Comparison of ENCODE assay signal across 1 cellular context in the genomic region with DNA sequence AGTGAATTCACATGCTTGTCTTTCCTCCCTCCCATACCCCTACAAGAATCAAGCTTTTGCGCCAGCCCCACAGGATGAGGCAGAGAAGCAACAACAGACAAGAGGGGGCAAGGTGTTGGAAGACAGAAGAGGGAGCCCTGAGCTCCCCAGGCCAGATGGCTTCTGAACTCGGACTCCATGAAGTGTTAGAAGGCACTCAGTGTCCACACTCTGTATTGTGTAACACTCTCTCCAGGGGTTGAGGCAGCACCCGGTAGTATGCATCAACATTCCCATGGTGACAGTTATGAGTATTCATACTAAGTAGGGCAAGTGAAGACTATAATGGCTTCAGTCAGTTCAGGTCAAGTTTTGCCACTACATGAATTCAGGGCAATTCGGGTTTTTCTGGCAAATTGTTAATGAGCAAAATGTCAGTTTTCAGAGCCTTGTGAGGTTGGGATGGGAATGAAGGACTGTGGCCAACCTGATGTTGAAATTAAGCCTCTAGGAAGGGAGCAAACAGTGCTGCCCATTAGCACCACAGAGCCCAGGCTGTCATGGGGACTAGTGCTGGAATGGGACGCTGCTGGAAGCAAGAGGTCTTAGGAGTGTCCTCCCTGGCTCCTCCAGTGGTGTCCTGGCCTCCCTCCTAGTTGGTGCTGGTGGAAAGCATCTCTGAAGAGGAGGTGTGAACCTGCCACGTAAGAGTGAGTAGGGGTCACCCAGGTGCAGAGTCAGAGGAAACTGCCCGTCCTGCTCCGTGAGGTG.
TF ChIP-seq lines count a peak whose summit lies in the region.

No MANE protein-coding gene starts in this region.

TF ChIP-seq in H1, 55 proteins besides CTCF, POLR2A, EP300 and RAD21 (continued from another document):
- TF ChIP-seq, protein P1, sequence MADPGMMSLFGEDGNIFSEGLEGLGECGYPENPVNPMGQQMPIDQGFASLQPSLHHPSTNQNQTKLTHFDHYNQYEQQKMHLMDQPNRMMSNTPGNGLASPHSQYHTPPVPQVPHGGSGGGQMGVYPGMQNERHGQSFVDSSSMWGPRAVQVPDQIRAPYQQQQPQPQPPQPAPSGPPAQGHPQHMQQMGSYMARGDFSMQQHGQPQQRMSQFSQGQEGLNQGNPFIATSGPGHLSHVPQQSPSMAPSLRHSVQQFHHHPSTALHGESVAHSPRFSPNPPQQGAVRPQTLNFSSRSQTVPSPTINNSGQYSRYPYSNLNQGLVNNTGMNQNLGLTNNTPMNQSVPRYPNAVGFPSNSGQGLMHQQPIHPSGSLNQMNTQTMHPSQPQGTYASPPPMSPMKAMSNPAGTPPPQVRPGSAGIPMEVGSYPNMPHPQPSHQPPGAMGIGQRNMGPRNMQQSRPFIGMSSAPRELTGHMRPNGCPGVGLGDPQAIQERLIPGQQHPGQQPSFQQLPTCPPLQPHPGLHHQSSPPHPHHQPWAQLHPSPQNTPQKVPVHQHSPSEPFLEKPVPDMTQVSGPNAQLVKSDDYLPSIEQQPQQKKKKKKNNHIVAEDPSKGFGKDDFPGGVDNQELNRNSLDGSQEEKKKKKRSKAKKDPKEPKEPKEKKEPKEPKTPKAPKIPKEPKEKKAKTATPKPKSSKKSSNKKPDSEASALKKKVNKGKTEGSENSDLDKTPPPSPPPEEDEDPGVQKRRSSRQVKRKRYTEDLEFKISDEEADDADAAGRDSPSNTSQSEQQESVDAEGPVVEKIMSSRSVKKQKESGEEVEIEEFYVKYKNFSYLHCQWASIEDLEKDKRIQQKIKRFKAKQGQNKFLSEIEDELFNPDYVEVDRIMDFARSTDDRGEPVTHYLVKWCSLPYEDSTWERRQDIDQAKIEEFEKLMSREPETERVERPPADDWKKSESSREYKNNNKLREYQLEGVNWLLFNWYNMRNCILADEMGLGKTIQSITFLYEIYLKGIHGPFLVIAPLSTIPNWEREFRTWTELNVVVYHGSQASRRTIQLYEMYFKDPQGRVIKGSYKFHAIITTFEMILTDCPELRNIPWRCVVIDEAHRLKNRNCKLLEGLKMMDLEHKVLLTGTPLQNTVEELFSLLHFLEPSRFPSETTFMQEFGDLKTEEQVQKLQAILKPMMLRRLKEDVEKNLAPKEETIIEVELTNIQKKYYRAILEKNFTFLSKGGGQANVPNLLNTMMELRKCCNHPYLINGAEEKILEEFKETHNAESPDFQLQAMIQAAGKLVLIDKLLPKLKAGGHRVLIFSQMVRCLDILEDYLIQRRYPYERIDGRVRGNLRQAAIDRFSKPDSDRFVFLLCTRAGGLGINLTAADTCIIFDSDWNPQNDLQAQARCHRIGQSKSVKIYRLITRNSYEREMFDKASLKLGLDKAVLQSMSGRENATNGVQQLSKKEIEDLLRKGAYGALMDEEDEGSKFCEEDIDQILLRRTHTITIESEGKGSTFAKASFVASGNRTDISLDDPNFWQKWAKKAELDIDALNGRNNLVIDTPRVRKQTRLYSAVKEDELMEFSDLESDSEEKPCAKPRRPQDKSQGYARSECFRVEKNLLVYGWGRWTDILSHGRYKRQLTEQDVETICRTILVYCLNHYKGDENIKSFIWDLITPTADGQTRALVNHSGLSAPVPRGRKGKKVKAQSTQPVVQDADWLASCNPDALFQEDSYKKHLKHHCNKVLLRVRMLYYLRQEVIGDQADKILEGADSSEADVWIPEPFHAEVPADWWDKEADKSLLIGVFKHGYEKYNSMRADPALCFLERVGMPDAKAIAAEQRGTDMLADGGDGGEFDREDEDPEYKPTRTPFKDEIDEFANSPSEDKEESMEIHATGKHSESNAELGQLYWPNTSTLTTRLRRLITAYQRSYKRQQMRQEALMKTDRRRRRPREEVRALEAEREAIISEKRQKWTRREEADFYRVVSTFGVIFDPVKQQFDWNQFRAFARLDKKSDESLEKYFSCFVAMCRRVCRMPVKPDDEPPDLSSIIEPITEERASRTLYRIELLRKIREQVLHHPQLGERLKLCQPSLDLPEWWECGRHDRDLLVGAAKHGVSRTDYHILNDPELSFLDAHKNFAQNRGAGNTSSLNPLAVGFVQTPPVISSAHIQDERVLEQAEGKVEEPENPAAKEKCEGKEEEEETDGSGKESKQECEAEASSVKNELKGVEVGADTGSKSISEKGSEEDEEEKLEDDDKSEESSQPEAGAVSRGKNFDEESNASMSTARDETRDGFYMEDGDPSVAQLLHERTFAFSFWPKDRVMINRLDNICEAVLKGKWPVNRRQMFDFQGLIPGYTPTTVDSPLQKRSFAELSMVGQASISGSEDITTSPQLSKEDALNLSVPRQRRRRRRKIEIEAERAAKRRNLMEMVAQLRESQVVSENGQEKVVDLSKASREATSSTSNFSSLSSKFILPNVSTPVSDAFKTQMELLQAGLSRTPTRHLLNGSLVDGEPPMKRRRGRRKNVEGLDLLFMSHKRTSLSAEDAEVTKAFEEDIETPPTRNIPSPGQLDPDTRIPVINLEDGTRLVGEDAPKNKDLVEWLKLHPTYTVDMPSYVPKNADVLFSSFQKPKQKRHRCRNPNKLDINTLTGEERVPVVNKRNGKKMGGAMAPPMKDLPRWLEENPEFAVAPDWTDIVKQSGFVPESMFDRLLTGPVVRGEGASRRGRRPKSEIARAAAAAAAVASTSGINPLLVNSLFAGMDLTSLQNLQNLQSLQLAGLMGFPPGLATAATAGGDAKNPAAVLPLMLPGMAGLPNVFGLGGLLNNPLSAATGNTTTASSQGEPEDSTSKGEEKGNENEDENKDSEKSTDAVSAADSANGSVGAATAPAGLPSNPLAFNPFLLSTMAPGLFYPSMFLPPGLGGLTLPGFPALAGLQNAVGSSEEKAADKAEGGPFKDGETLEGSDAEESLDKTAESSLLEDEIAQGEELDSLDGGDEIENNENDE (IDR thresholded peaks at IDR 0.05; ENCODE audit: insufficient replicate concordance, low read length), result no peak
- no peak for TF ChIP-seq RNF2 (IDR thresholded peaks at IDR 0.05; ENCODE audit: borderline replicate concordance, low read depth, low read length, missing control alignments, poor library complexity, severe bottlenecking)
